Comparison of ENCODE assay signal across 8 cellular contexts in genomic region chr16:69397821-69398521, GRCh38. TPM values are rescaled to one million over a fixed set of nuclear protein-coding genes. Genes with fewer than 3 reads are reported as not detected.
DNase-seq lines count a peak whose midpoint lies in the region; ATAC-seq and TF ChIP-seq lines count a peak whose summit lies in the region.

No MANE protein-coding gene starts in this region.

- no peak for TF ChIP-seq RAD21 in neural cell (conservative IDR thresholded peaks at IDR 0.05)

- H3K4me3 ChIP-seq in A673 (ENCODE audit: low read depth, low read length, poor library complexity, severe bottlenecking) (no peak overlapping the region), esophagus squamous epithelium (no peak overlapping the region), neural cell (ENCODE audit: low read length) (no peak overlapping the region)

- TF ChIP-seq EP300 in neural cell (conservative IDR thresholded peaks at IDR 0.05; ENCODE audit: poor library complexity, severe bottlenecking), result no peak

- 18 to 31% methylated on average over 6 of the region's 6 CpGs for WGBS in esophagus squamous epithelium, 2 donors

- no peak overlapping the region for H3K4me2 ChIP-seq in neural cell (ENCODE audit: low read length)

- intact Hi-C loops in A673 (cut with micrococcal nuclease; ENCODE audit: unreplicated experiment) (loop anchor here (2.0 to 5.0 kb wide), 4 partner anchors 69 to 539 kb away; partner anchors contain the start of gene NFAT5), esophagus squamous epithelium (cut with DNase I) (loop anchor here (10.0 kb wide), 1 partner anchor 307 kb away; no protein-coding TSS in a partner anchor)

- TF ChIP-seq POLR2A in esophagus squamous epithelium (IDR thresholded peaks at IDR 0.05), result no peak

- H3K27ac ChIP-seq in A673 (ENCODE audit: low read depth, low read length, poor library complexity, severe bottlenecking) (peak overlapping the region; percentile 91), esophagus squamous epithelium (peak overlapping the region in 3 of 4 donors; percentile 31 to 84 (median 81)), neural cell (ENCODE audit: low read length) (no peak overlapping the region)

- no peak overlapping the region for H3K9ac ChIP-seq in neural cell (ENCODE audit: low read length)

- POLR2A ChIA-PET in A673 (lab: Charles Lee; ENCODE audit: low non-redundant PET), result no interaction called here

- ATAC-seq in GM21737 (IDR thresholded peaks at IDR 0.05; ENCODE audit: unreplicated experiment), result no peak

- peaks cover 48% of the 10 kb centered on the region for H3K4me1 ChIP-seq in A673 (ENCODE audit: insufficient read depth, low read length, poor library complexity, severe bottlenecking)
- peaks cover 6 to 49% (median 31%) of the 10 kb centered on the region in 3 donors for H3K4me1 ChIP-seq in esophagus squamous epithelium

- no peaks in the 10 kb centered on the region for H3F3A ChIP-seq in neural cell (ENCODE audit: insufficient read depth, low read length, poor library complexity, severe bottlenecking)

- H3K9me2 ChIP-seq in neural cell (ENCODE audit: insufficient read depth, low read length), result no peaks in the 10 kb centered on the region

- H2AFZ ChIP-seq in neural cell (ENCODE audit: low read depth, low read length), result no peak overlapping the region

- H3K27me3 ChIP-seq in A673 (replicated peaks; ENCODE audit: insufficient read depth, low read depth, low read length, poor library complexity), result no peaks in the 10 kb centered on the region
- no peaks in the 10 kb centered on the region for H3K27me3 ChIP-seq in esophagus squamous epithelium
- no peaks in the 10 kb centered on the region for H3K27me3 ChIP-seq in neural cell (ENCODE audit: insufficient read depth, low read depth, low read length)

- no peaks in the 10 kb centered on the region for H3K36me3 ChIP-seq in A673 (ENCODE audit: insufficient read depth, low read length, poor library complexity, severe bottlenecking)
- no peaks in the 10 kb centered on the region for H3K36me3 ChIP-seq in esophagus squamous epithelium
- no peaks in the 10 kb centered on the region for H3K36me3 ChIP-seq in neural cell (ENCODE audit: insufficient read depth, low read length)

- H4K20me1 ChIP-seq in neural cell (ENCODE audit: insufficient read depth), result no peaks in the 10 kb centered on the region

- CTCF ChIA-PET in A673 (lab: Charles Lee), result interaction anchor here (0.6 to 1.3 kb wide), 4 partner anchors 271 to 636 kb away, joined by 3 to 6 read pairs (median 5); partner anchors contain the start of gene NOB1

- H3K79me2 ChIP-seq in neural cell (replicated peaks; ENCODE audit: insufficient read depth, low read length), result no peaks in the 10 kb centered on the region

- no TSS peak for BruUV-seq in A673 (replicated peaks; lab: Mats Ljungman, UMichigan)

- H3K9me3 ChIP-seq in A673 (ENCODE audit: low read depth, low read length, poor library complexity, severe bottlenecking) (no peaks in the 10 kb centered on the region), esophagus squamous epithelium (no peaks in the 10 kb centered on the region), neural cell (ENCODE audit: low read length) (no peaks in the 10 kb centered on the region)

- TF ChIP-seq CTCF in A673 (conservative IDR thresholded peaks at IDR 0.05; ENCODE audit: low read depth, low read length) (peak; percentile 79), GM12872 (IDR thresholded peaks at IDR 0.05; ENCODE audit: insufficient read depth, low read depth, low read length) (peak; percentile 53), esophagus squamous epithelium (IDR thresholded peaks at IDR 0.05) (peak in 4 of 6 experiments; percentile 48 to 55 (median 49)), neural cell (IDR thresholded peaks at IDR 0.05; ENCODE audit: poor library complexity, severe bottlenecking) (peak; percentile 38)

- DNase-seq in A673 (ENCODE audit: low spot score) (peak; percentile 90), SHP77 (lab: John Stamatoyannopoulos, UW) (peak; percentile 75 to 83), esophagus squamous epithelium (lab: John Stamatoyannopoulos, UW) (no peak)
- no peak for DNase-seq in stimulated activated naive CD4-positive, alpha-beta T cell treated with Interleukin-2 at 50 U/mL for 16 hours (lab: John Stamatoyannopoulos, UW)
- DNase-seq in activated effector memory CD4-positive, alpha-beta T cell treated with Interleukin-2 at 50 U/mL for 16 hours, result no peak

TF ChIP-seq in neural cell, 6 proteins besides CTCF, POLR2A, EP300 and RAD21:
- TF ChIP-seq SMC3 (conservative IDR thresholded peaks at IDR 0.05; ENCODE audit: poor library complexity) (no peak), MXI1 (conservative IDR thresholded peaks at IDR 0.05; ENCODE audit: poor library complexity, severe bottlenecking) (no peak), EZH2 (IDR thresholded peaks at IDR 0.05; ENCODE audit: borderline replicate concordance, insufficient read depth, low read length, poor library complexity, severe bottlenecking) (no peak), TAF1 (IDR thresholded peaks at IDR 0.05; ENCODE audit: low read depth) (no peak), REST (IDR thresholded peaks at IDR 0.05; ENCODE audit: borderline replicate concordance) (no peak), POLR2AphosphoS5 (IDR thresholded peaks at IDR 0.05) (no peak)

RNA-seq across cellular contexts. Expression of gene TERF2, which starts 12.2 kb away (rescaled TPM):
- total RNA-seq in A673 (2021) (42.8 and 46.1 TPM in 2 replicates), esophagus squamous epithelium (10 to 100 TPM in 3 of 4 donors, 1 to 10 TPM in 1; 9.3 to 18.9 (median 12.9) TPM)
- 26.7 and 27.7 TPM in 2 replicates for polyA plus RNA-seq in neural cell
- polyA minus RNA-seq in neural cell, result 39.2 and 41.7 TPM in 2 replicates

RNA-seq across cellular contexts. Expression of gene CYB5B, which starts 26.4 kb away (rescaled TPM):
- total RNA-seq in A673 (2021) (223 and 242 TPM in 2 replicates), esophagus squamous epithelium (10 to 100 TPM; 23.7 to 45.7 (median 39.6) TPM)
- 70.4 and 93.5 TPM in 2 replicates for polyA plus RNA-seq in neural cell
- polyA minus RNA-seq in neural cell, result 74.7 and 84.2 TPM in 2 replicates

RNA-seq across cellular contexts. Expression of gene TMED6, which starts 46.4 kb away (rescaled TPM):
- total RNA-seq in A673 (2021), result 1.8 TPM in 1 of 2 replicates, not detected in the other
- not detected for total RNA-seq in esophagus squamous epithelium
- polyA plus RNA-seq in neural cell, result not detected in 2 replicates
- not detected in 2 replicates for polyA minus RNA-seq in neural cell

RNA-seq across cellular contexts. Expression of gene NIP7, which starts 58.4 kb away (rescaled TPM):
- total RNA-seq in A673 (2021), result 55.1 and 66.4 TPM in 2 replicates
- 10 to 100 TPM; 14.1 to 29.6 (median 25.5) TPM for total RNA-seq in esophagus squamous epithelium
- 12.2 and 15.8 TPM in 2 replicates for polyA plus RNA-seq in neural cell
- polyA minus RNA-seq in neural cell, result 12.9 and 13.3 TPM in 2 replicates

RNA-seq across cellular contexts. Expression of gene COG8, which starts 58.6 kb away (rescaled TPM):
- total RNA-seq in A673 (2021), result 47.6 and 52.4 TPM in 2 replicates
- 10 to 100 TPM; 24.0 to 36.0 (median 30.1) TPM for total RNA-seq in esophagus squamous epithelium
- 27.8 and 44.4 TPM in 2 replicates for polyA plus RNA-seq in neural cell
- polyA minus RNA-seq in neural cell, result 68.4 and 75.7 TPM in 2 replicates

Comparison
In these comparisons a context has a peak if more than half of its experiments do, and no peak if none do; other contexts are left out.
1. DNase-seq: peak in A673 (single experiment) and SHP77 (2 of 2); none in esophagus squamous epithelium (single experiment), stimulated activated naive CD4-positive, alpha-beta T cell treated with Interleukin-2 at 50 U/mL for 16 hours (single experiment) and activated effector memory CD4-positive, alpha-beta T cell treated with Interleukin-2 at 50 U/mL for 16 hours (single experiment).
2. Peak in every context shown above with its lines, with median percentiles within 50 percentile points of each other: CTCF ChIP-seq.